ENCODE assay signal across 25 cellular contexts in genomic region chr13:98313023-98313937, GRCh38.
DNase-seq lines count a peak whose midpoint lies in the region; ATAC-seq, FAIRE-seq and TF ChIP-seq lines count a peak whose summit lies in the region.
"Had no signal": no experiment of that assay in that cellular context is flagged by ENCODE, and none has a peak within 500 bp of the region (broad histone marks: within the 10 kb centered on the region; RNA-seq: fewer than 3 reads in every experiment).

No MANE protein-coding gene starts in this region.

- POLR2A ChIA-PET in H1 (lab: Charles Lee; ENCODE audit: partially characterized antibody) = interaction anchor here (0.7 kb wide), 1 partner anchor 465 kb away, joined by 3 read pairs; no protein-coding TSS in a partner anchor
- POLR2A ChIA-PET in OCI-LY7 (lab: Charles Lee) = no interaction called here

- H3K9me3 ChIP-seq in H9 (ENCODE audit: control insufficient read depth, low read depth, low read length) = no peaks in the 10 kb centered on the region
- no peaks in the 10 kb centered on the region for H3K9me3 ChIP-seq in H1 (ENCODE audit: insufficient read depth in 2 of 2, low read depth in 1 of 2, low read length in 1 of 2)
- no peaks in the 10 kb centered on the region for H3K9me3 ChIP-seq in mucosa of descending colon
- H3K9me3 ChIP-seq in sigmoid colon = no peaks in the 10 kb centered on the region
- H3K9me3 ChIP-seq in OCI-LY7 (ENCODE audit: low read length) = no peaks in the 10 kb centered on the region

- H3K9ac ChIP-seq in H9 (ENCODE audit: extremely low read depth, insufficient read length, low read length) (no peak overlapping the region), H1 (replicated peaks in 1 of 4; ENCODE audit: extremely low read depth in 1 of 4, low read depth in 3 of 4, low read length in 3 of 4) (no peak overlapping the region)
- H3K9ac ChIP-seq: GM23248, parathyroid adenoma had no signal

- H3K27me3 ChIP-seq in H9 (ENCODE audit: insufficient read depth, low read length) (no peaks in the 10 kb centered on the region; the same call in 1 of the 2 replicates), H1 (replicated peaks in 1 of 4; ENCODE audit: control insufficient read depth in 3 of 4, extremely low read depth in 1 of 4, insufficient read depth in 3 of 4, low read length in 3 of 4) (no peaks in the 10 kb centered on the region), sigmoid colon (no peaks in the 10 kb centered on the region)

- H3K4me1 ChIP-seq in H9 (ENCODE audit: insufficient read depth, low read length) (peaks cover 18% of the 10 kb centered on the region), H1 (replicated peaks in 1 of 4; ENCODE audit: control insufficient read depth in 3 of 4, insufficient read depth in 4 of 4, low read length in 3 of 4) (peaks cover 0 to 17% (median 13%) of the 10 kb centered on the region in 4 experiments), mucosa of descending colon (ENCODE audit: low read depth) (peaks cover 20% of the 10 kb centered on the region), sigmoid colon (peaks cover 0 to 39% (median 23%) of the 10 kb centered on the region in 4 donors), OCI-LY7 (ENCODE audit: insufficient read depth, low read length, poor library complexity, severe bottlenecking) (no peaks in the 10 kb centered on the region)
- H3K4me1 ChIP-seq: parathyroid adenoma had no signal

- H2BK12ac ChIP-seq in H9 (ENCODE audit: insufficient read length, low read depth, low read length) = no peak overlapping the region
- H2BK12ac ChIP-seq in H1 (ENCODE audit: low read depth, low read length) = peak overlapping the region; percentile 75; the same call in 1 of the 2 replicates

- H4K20me1 ChIP-seq in H9 (ENCODE audit: control insufficient read depth, insufficient read depth, insufficient read length) = no peaks in the 10 kb centered on the region
- no peaks in the 10 kb centered on the region for H4K20me1 ChIP-seq in H1 (replicated peaks in 1 of 2; ENCODE audit: control insufficient read depth in 1 of 2, insufficient read depth in 2 of 2, low read length in 2 of 2)
- no peaks in the 10 kb centered on the region for H4K20me1 ChIP-seq in OCI-LY7 (ENCODE audit: insufficient read depth, low read length)

- TF ChIP-seq POLR2A in H1 (IDR thresholded peaks at IDR 0.05; ENCODE audit: control extremely low read depth in 1 of 2, low read depth in 2 of 2, low read length in 2 of 2) (no peak), sigmoid colon (IDR thresholded peaks at IDR 0.05) (no peak)

- H3K27me3 Mint-ChIP-seq in H9 (ENCODE audit: low read depth) = no peaks in the 10 kb centered on the region
- H3K27me3 Mint-ChIP-seq: activated naive CD4-positive, alpha-beta T cell treated with anti-CD3 and anti-CD28 coated beads, Interleukin-2, amount 50 U/mL, for 24 hours had no signal

- H3K4me3 Mint-ChIP-seq in H9 = no peak overlapping the region; a peak in 2 of 5 replicates
- H3K4me3 Mint-ChIP-seq: activated naive CD4-positive, alpha-beta T cell treated with anti-CD3 and anti-CD28 coated beads, Interleukin-2, amount 50 U/mL, for 24 hours; activated T-helper 17 cell treated with anti-CD3 and anti-CD28 coated beads, Interleukin-2, amount 50 U/mL, for 72 hours; IgD-negative memory B cell; naive thymus-derived CD4-positive, alpha-beta T cell had no signal

- no peak overlapping the region for H3K14ac ChIP-seq in H9 (ENCODE audit: insufficient read depth, low read length)
- H3K14ac ChIP-seq in H1 (ENCODE audit: insufficient read length) = no peak overlapping the region

- peaks cover 0 to 3% (median 1%) of the 10 kb centered on the region in 3 experiments; a peak in 4 of 7 replicates for H3K36me3 Mint-ChIP-seq in H9 (ENCODE audit: insufficient read depth in 1 of 3, low read depth in 3 of 3)
- H3K36me3 Mint-ChIP-seq: activated naive CD4-positive, alpha-beta T cell treated with anti-CD3 and anti-CD28 coated beads, Interleukin-2, amount 50 U/mL, for 24 hours; IgD-negative memory B cell; naive thymus-derived CD4-positive, alpha-beta T cell had no signal

- H3K4me1 Mint-ChIP-seq in H9 = peaks cover 47% of the 10 kb centered on the region in 2 experiments
- H3K4me1 Mint-ChIP-seq: activated naive CD4-positive, alpha-beta T cell treated with anti-CD3 and anti-CD28 coated beads, Interleukin-2, amount 50 U/mL, for 24 hours; activated T-helper 17 cell treated with anti-CD3 and anti-CD28 coated beads, Interleukin-2, amount 50 U/mL, for 72 hours; IgD-negative memory B cell had no signal

- BruUV-seq in OCI-LY7 (replicated peaks; lab: Mats Ljungman, UMichigan) = no TSS peak

- H3K23me2 ChIP-seq in H9 (ENCODE audit: insufficient read length, low read depth, low read length, poor library complexity, severe bottlenecking) (no peaks in the 10 kb centered on the region), H1 (ENCODE audit: low read depth, low read length) (peaks cover 2% of the 10 kb centered on the region; the same call in 1 of the 2 replicates)

- H3K4me3 ChIP-seq in H1 (ENCODE audit: extremely low read depth in 1 of 4, insufficient read depth in 2 of 4, low read depth in 3 of 4, low read length in 4 of 4) (no peak overlapping the region), mucosa of descending colon (no peak overlapping the region), sigmoid colon (no peak overlapping the region), OCI-LY7 (ENCODE audit: low read depth, low read length, poor library complexity, severe bottlenecking) (no peak overlapping the region)
- H3K4me3 ChIP-seq: dorsolateral prefrontal cortex, GM23248 had no signal

- H3T11ph ChIP-seq in H9 (ENCODE audit: low read length) = no peak overlapping the region

- H3K79me1 ChIP-seq in H9 (ENCODE audit: insufficient read depth, low read depth, low read length, poor library complexity, severe bottlenecking) (peaks cover 2% of the 10 kb centered on the region), H1 (ENCODE audit: low read depth, low read length) (peaks cover 2% of the 10 kb centered on the region; the same call in 1 of the 2 replicates)

- H4K8ac ChIP-seq in H9 (replicated peaks; ENCODE audit: insufficient read length, low read depth, low read length) (no peak overlapping the region), H1 (ENCODE audit: extremely low read depth, insufficient read depth, low read length) (no peak overlapping the region)

- H3K27ac Mint-ChIP-seq in H9 = peak overlapping the region in 2 of 3 experiments; percentile 52 to 89; a peak in 3 of 7 replicates
- H3K27ac Mint-ChIP-seq: activated naive CD4-positive, alpha-beta T cell treated with anti-CD3 and anti-CD28 coated beads, Interleukin-2, amount 50 U/mL, for 24 hours; activated T-helper 17 cell treated with anti-CD3 and anti-CD28 coated beads, Interleukin-2, amount 50 U/mL, for 72 hours; IgD-negative memory B cell; naive thymus-derived CD4-positive, alpha-beta T cell had no signal

- no peak for TF ChIP-seq CTCF in H9 (conservative IDR thresholded peaks at IDR 0.05)
- no peak for TF ChIP-seq CTCF in H1 (IDR thresholded peaks at IDR 0.05; ENCODE audit: control extremely low read depth in 1 of 3, insufficient read depth in 1 of 3, low read depth in 1 of 3, low read length in 3 of 3)
- TF ChIP-seq CTCF in mucosa of descending colon (IDR thresholded peaks at IDR 0.05) = no peak
- no peak for TF ChIP-seq CTCF in sigmoid colon (IDR thresholded peaks at IDR 0.05)
- no peak for TF ChIP-seq CTCF in OCI-LY7 (conservative IDR thresholded peaks at IDR 0.05; ENCODE audit: low read length)

- no peak for FAIRE-seq in H1 (lab: Jason Lieb, UNC)
- FAIRE-seq: A204.1, keratinocyte had no signal

- H2AFZ ChIP-seq in H9 (ENCODE audit: low read length) (no peak overlapping the region), H1 (ENCODE audit: low read length) (no peak overlapping the region), OCI-LY7 (ENCODE audit: low read length) (no peak overlapping the region)
- H2AFZ ChIP-seq: GM23248, parathyroid adenoma had no signal

- no peak overlapping the region for H2AK5ac ChIP-seq in H9 (ENCODE audit: insufficient read length, low read length)
- 0 out of 2 replicates have a peak overlapping the region, but pooled peaks have one; percentile 61 for H2AK5ac ChIP-seq in H1 (ENCODE audit: low read depth, low read length)

- H2BK5ac ChIP-seq in H9 (ENCODE audit: insufficient read length, low read length) (no peak overlapping the region), H1 (ENCODE audit: low read depth, low read length) (peak overlapping the region; percentile 66; the same call in 1 of the 2 replicates)

- H3K23ac ChIP-seq in H9 (ENCODE audit: insufficient read length, low read depth, low read length) = no peak overlapping the region
- no peak overlapping the region for H3K23ac ChIP-seq in H1 (ENCODE audit: insufficient read length)

- H2BK20ac ChIP-seq in H9 (ENCODE audit: low read depth, low read length, poor library complexity, severe bottlenecking) = no peak overlapping the region
- no peak overlapping the region for H2BK20ac ChIP-seq in H1 (ENCODE audit: low read length)

- no CpG with 5 or more reads among the region's 20 CpGs for WGBS in H9 (ENCODE audit: extremely low coverage, insufficient read length, low lambda C conversion rate)
- WGBS in H1 (ENCODE audit: extremely low coverage in 1 of 2, insufficient coverage in 1 of 2, insufficient read length in 1 of 2, insufficient replicate concordance in 2 of 2, low coverage in 1 of 2, low lambda C conversion rate in 2 of 2, missing lambda C conversion rate in 1 of 2), 2 experiments = 85% methylated on average over 18 of the region's 20 CpGs; no CpG with 5 or more reads in 1 of the 2 experiments
- WGBS in sigmoid colon, 2 donors = 51 to 78% methylated on average over 20 of the region's 20 CpGs

- H3K4ac ChIP-seq in H9 (ENCODE audit: low read depth, low read length) (no peak overlapping the region), H1 (replicated peaks; ENCODE audit: insufficient read length, low read depth, low read length) (no peak overlapping the region)

- H3K56ac ChIP-seq in H9 (ENCODE audit: insufficient read length, low read depth, low read length) = no peak overlapping the region
- H3K56ac ChIP-seq in H1 (replicated peaks; ENCODE audit: insufficient read length, low read depth, low read length) = no peak overlapping the region

- ATAC-seq in mucosa of descending colon = peak; percentile 71
- ATAC-seq: activated T-helper 17 cell treated with anti-CD3 and anti-CD28 coated beads, Interleukin-2, amount 50 U/mL, for 72 hours; naive thymus-derived CD4-positive, alpha-beta T cell had no signal

- H4K5ac ChIP-seq in H9 (ENCODE audit: insufficient read length, low read depth, low read length) (no peak overlapping the region), H1 (ENCODE audit: insufficient read length, low read depth, low read length) (no peak overlapping the region)

- no peak for DNase-seq in H9
- DNase-seq in H1 (ENCODE audit: low read depth in 1 of 2, low spot score in 2 of 2) = no peak
- peak in 2 of 3 donors; percentile 49 to 52 for DNase-seq in mucosa of descending colon
- no peak for DNase-seq in sigmoid colon
- DNase-seq in OCI-LY7 (ENCODE audit: low spot score) = no peak
- no peak for DNase-seq in NCI-H2171 (lab: John Stamatoyannopoulos, UW)
- DNase-seq in HUDEP-2 (lab: John Stamatoyannopoulos, UW; ENCODE audit: unreplicated experiment in 76 of 76) = no peak
- no peak for DNase-seq in NCI-H2107 treated with DMSO at 0.1 percent for 48 hours (lab: John Stamatoyannopoulos, UW; ENCODE audit: unreplicated experiment)
- DNase-seq: activated CD4-positive, alpha-beta T cell treated with anti-CD3 and anti-CD28 coated beads, Interleukin-2, amount 50 U/mL, for 4 hours; activated CD8-positive, alpha-beta memory T cell treated with anti-CD3 and anti-CD28 coated beads, Interleukin-2, amount 50 U/mL, for 4 hours; aorta; central memory CD4-positive, alpha-beta T cell; dorsolateral prefrontal cortex; naive thymus-derived CD4-positive, alpha-beta T cell; NCI-H1092 treated with DMSO at 0.1 percent for 48 hours; NCI-H2029 treated with DMSO at 0.1 percent for 48 hours; OCI-M1; T-helper 9 cell had no signal

- H3K18ac ChIP-seq in H9 (ENCODE audit: insufficient read length, low read depth, low read length) (no peak overlapping the region), H1 (ENCODE audit: extremely low read depth, low read length) (no peak overlapping the region)

- H3K9me3 Mint-ChIP-seq in H9 = no peaks in the 10 kb centered on the region
- H3K9me3 Mint-ChIP-seq: activated naive CD4-positive, alpha-beta T cell treated with anti-CD3 and anti-CD28 coated beads, Interleukin-2, amount 50 U/mL, for 24 hours; activated T-helper 17 cell treated with anti-CD3 and anti-CD28 coated beads, Interleukin-2, amount 50 U/mL, for 72 hours; IgD-negative memory B cell; naive thymus-derived CD4-positive, alpha-beta T cell had no signal

- CTCF ChIA-PET in H1 (lab: Charles Lee; ENCODE audit: partially characterized antibody) = interaction anchor here (0.8 to 1.5 kb wide), 3 partner anchors 16 to 35 kb away, joined by 3 to 4 read pairs (median 3); no protein-coding TSS in a partner anchor
- CTCF ChIA-PET in OCI-LY7 (lab: Charles Lee; ENCODE audit: unreplicated experiment) = no interaction called here

- H3K79me2 ChIP-seq in H9 (ENCODE audit: insufficient read depth, low read length) (no peaks in the 10 kb centered on the region; the same call in 1 of the 2 replicates), H1 (ENCODE audit: control insufficient read depth in 1 of 2, insufficient read depth in 2 of 2, low read length in 2 of 2) (peaks cover 0 to 10% of the 10 kb centered on the region in 2 experiments; a peak in 1 of 4 replicates), OCI-LY7 (ENCODE audit: insufficient read depth, low read depth, low read length) (no peaks in the 10 kb centered on the region)
- H3K79me2 ChIP-seq: parathyroid adenoma had no signal

- H3K4me2 ChIP-seq in H9 (ENCODE audit: insufficient read depth, insufficient read length, low read length) (no peak overlapping the region), H1 (ENCODE audit: insufficient read depth in 1 of 2, low read depth in 2 of 2, low read length in 2 of 2) (no peak overlapping the region), OCI-LY7 (ENCODE audit: low read length) (no peak overlapping the region)

- TF ChIP-seq EP300 in H1 (IDR thresholded peaks at IDR 0.05; ENCODE audit: borderline replicate concordance in 1 of 2, low read depth in 2 of 2, low read length in 2 of 2) = no peak
- TF ChIP-seq EP300 in sigmoid colon (IDR thresholded peaks at IDR 0.05) = no peak

- TF ChIP-seq RAD21 in H1 (IDR thresholded peaks at IDR 0.05 in 1 of 2, conservative IDR thresholded peaks at IDR 0.05 in 1 of 2; ENCODE audit: low read depth in 2 of 2, low read length in 2 of 2) = no peak

- H3K36me3 ChIP-seq in H1 (ENCODE audit: control insufficient read depth in 2 of 4, insufficient read depth in 4 of 4, low read length in 3 of 4) (peaks cover 0 to 3% (median 0%) of the 10 kb centered on the region in 4 experiments; a peak in 1 of 8 replicates), mucosa of descending colon (ENCODE audit: low read depth) (no peaks in the 10 kb centered on the region), sigmoid colon (no peaks in the 10 kb centered on the region), OCI-LY7 (ENCODE audit: insufficient read depth, low read length) (no peaks in the 10 kb centered on the region)

- H2BK15ac ChIP-seq in H9 (ENCODE audit: low read depth, low read length) = no peak overlapping the region
- H2BK15ac ChIP-seq in H1 (ENCODE audit: low read length) = no peak overlapping the region

- no peaks in the 10 kb centered on the region for H3K9me2 ChIP-seq in OCI-LY7 (ENCODE audit: insufficient read depth, low read length)

- intact Hi-C loops in mucosa of descending colon (cut with DNase I, micrococcal nuclease) (no loop called here), sigmoid colon (cut with DNase I) (loop anchor here (5.0 kb wide), 1 partner anchor 121 kb away; no protein-coding TSS in a partner anchor), OCI-LY7 (cut with micrococcal nuclease; ENCODE audit: unreplicated experiment) (no loop called here)

- H4K91ac ChIP-seq in H9 (ENCODE audit: insufficient read length, low read depth, low read length) = no peak overlapping the region
- no peak overlapping the region for H4K91ac ChIP-seq in H1 (replicated peaks; ENCODE audit: insufficient read length, low read length)

- H2BK120ac ChIP-seq in H9 (ENCODE audit: low read depth, low read length, poor library complexity, severe bottlenecking) (no peak overlapping the region), H1 (replicated peaks; ENCODE audit: low read depth, low read length) (no peak overlapping the region)

- H3K27ac ChIP-seq in H9 (ENCODE audit: insufficient read length, low read depth, low read length) (no peak overlapping the region), H1 (ENCODE audit: low read depth, low read length) (no peak overlapping the region), sigmoid colon (peak overlapping the region in 3 of 4 donors; percentile 22 to 80 (median 72)), OCI-LY7 (ENCODE audit: low read depth, low read length, poor library complexity, severe bottlenecking) (no peak overlapping the region)
- H3K27ac ChIP-seq: GM23248, parathyroid adenoma had no signal

Comparison
In these comparisons a context has a peak if more than half of its experiments do, and no peak if none do; other contexts are left out.
1. DNase-seq: peak in mucosa of descending colon (2 of 3); none in H9 (single experiment), H1 (0 of 2), sigmoid colon (single experiment), OCI-LY7 (single experiment), NCI-H2171 (single experiment), HUDEP-2 (0 of 76) and NCI-H2107 treated with DMSO at 0.1 percent for 48 hours (single experiment).
2. H3K27ac ChIP-seq: peak in sigmoid colon (3 of 4); none in H9 (single experiment), H1 (single experiment) and OCI-LY7 (single experiment).